In the genomic region with DNA sequence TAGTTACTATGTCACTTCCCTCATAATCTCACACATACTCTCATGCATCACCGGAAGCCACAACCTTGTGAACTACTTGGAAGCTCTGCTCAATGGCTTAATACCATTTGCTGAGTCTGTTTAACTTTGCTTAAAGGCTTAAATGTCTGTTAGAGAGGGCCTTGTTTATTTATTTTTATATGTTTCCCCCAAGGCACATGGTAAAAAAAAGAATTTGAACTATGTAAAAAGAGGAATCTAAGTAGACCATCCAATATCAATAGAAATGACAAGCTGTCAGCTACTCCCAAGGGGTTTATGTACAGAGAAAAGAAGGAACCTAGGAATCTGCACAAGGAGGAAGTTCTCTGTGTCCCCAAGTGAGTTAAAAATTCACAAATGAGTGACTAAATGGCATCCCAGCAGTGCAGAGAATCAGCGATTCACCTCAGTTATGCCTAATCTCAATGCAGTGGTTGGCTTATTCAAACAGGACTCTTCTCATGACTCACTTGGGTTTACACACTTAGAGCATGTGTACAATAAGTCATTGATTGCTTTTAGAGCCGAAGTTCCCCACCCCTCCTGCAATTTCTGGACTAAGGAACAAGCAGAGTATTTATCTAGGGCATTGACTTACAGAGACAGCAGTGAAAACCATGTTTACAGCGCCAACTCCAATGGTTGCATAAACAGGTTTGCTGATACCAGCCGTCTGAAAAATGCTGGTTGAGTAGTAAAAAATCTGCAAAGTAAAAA, we compare ENCODE assay signal across 1 cellular context.
TF ChIP-seq lines count a peak whose summit lies in the region.

No MANE protein-coding gene starts in this region.

TF ChIP-seq in liver, 16 proteins besides CTCF, POLR2A, EP300 and RAD21 (continued from another document):
- TF ChIP-seq HNF4A (conservative IDR thresholded peaks at IDR 0.05): peak; percentile 87 to 88
- TF ChIP-seq, protein P1, sequence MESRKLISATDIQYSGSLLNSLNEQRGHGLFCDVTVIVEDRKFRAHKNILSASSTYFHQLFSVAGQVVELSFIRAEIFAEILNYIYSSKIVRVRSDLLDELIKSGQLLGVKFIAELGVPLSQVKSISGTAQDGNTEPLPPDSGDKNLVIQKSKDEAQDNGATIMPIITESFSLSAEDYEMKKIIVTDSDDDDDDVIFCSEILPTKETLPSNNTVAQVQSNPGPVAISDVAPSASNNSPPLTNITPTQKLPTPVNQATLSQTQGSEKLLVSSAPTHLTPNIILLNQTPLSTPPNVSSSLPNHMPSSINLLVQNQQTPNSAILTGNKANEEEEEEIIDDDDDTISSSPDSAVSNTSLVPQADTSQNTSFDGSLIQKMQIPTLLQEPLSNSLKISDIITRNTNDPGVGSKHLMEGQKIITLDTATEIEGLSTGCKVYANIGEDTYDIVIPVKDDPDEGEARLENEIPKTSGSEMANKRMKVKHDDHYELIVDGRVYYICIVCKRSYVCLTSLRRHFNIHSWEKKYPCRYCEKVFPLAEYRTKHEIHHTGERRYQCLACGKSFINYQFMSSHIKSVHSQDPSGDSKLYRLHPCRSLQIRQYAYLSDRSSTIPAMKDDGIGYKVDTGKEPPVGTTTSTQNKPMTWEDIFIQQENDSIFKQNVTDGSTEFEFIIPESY (IDR thresholded peaks at IDR 0.05): peak; percentile 90
